ENCODE assay signal across 13 cellular contexts in the genomic region with DNA sequence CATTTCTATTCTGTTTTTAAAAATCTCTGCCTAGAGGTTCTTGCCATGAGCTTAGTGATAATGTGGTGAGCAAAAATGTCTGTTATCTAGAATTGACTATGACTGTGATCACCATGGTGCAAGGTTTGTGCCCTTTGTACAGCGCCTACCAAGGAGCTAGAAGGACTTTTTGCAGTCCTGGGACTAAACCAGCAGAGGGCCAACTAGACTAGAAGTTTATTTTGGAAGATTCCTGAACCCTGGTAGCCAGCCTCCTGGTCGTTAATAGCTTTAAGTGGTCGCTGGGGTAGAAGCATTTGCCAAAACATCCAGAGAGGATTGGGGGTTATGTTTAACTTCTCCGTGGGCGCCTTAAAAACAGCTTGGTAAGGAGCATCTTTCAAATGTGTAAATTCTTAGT. TPM values are rescaled to one million over a fixed set of nuclear protein-coding genes. Genes with fewer than 3 reads are reported as not detected.
DNase-seq lines count a peak whose midpoint lies in the region; ATAC-seq, FAIRE-seq and TF ChIP-seq lines count a peak whose summit lies in the region.
"Had no signal": no experiment of that assay in that cellular context is flagged by ENCODE, and none has a peak within 500 bp of the region (broad histone marks: within the 10 kb centered on the region; RNA-seq: fewer than 3 reads in every experiment).

No MANE protein-coding gene starts in this region.

- intact Hi-C loops in head of caudate nucleus (cut with DNase I) = no loop called here

- no peak overlapping the region for H3K4me3 ChIP-seq in LNCaP clone FGC (ENCODE audit: low read depth, low read length)
- H3K4me3 ChIP-seq in bronchial epithelial cell (ENCODE audit: low read depth, low read length) = no peak overlapping the region

- DNase-seq in GM03348 (ENCODE audit: low spot score) = peak; percentile 73
- DNase-seq in LNCaP clone FGC (ENCODE audit: low read depth) = no peak
- peak; percentile 37 for DNase-seq in bronchial epithelial cell (ENCODE audit: low read depth)
- no peak for DNase-seq in NCI-H1417 treated with DMSO at 0.1 percent for 48 hours (lab: John Stamatoyannopoulos, UW)
- no peak for DNase-seq in head of caudate nucleus
- no peak for DNase-seq in DMS79 (lab: John Stamatoyannopoulos, UW)
- DNase-seq: cortex of kidney, immature natural killer cell, Karpas-422, posterior cingulate gyrus, SHP77 treated with DMSO at 0.1 percent for 48 hours had no signal

- peaks cover 19% of the 10 kb centered on the region for H3K4me1 Mint-ChIP-seq in nephron

- no peaks in the 10 kb centered on the region for H3K9me3 Mint-ChIP-seq in nephron
- H3K9me3 Mint-ChIP-seq: immature natural killer cell had no signal

- H3K27ac Mint-ChIP-seq in nephron = no peak overlapping the region
- H3K27ac Mint-ChIP-seq: immature natural killer cell had no signal

- H3K27me3 Mint-ChIP-seq in nephron (ENCODE audit: low read depth) = no peaks in the 10 kb centered on the region

- no peaks in the 10 kb centered on the region for H3K36me3 ChIP-seq in bronchial epithelial cell (ENCODE audit: control insufficient read depth, insufficient read depth, low read length)

- no peak for ATAC-seq in GM19351 (IDR thresholded peaks at IDR 0.05; ENCODE audit: unreplicated experiment)

- H3K27me3 ChIP-seq in bronchial epithelial cell (ENCODE audit: control insufficient read depth, insufficient read depth, low read length) = no peaks in the 10 kb centered on the region

- H3K36me3 Mint-ChIP-seq in nephron (ENCODE audit: low read depth) = no peaks in the 10 kb centered on the region
- H3K36me3 Mint-ChIP-seq: immature natural killer cell had no signal

- H3K4me3 Mint-ChIP-seq in nephron = no peak overlapping the region
- H3K4me3 Mint-ChIP-seq: immature natural killer cell had no signal

- FAIRE-seq in bronchial epithelial cell (lab: Jason Lieb, UNC) = no peak

- TF ChIP-seq CTCF in LNCaP clone FGC (IDR thresholded peaks at IDR 0.05; ENCODE audit: control insufficient read depth, extremely low read depth, insufficient read depth) (peak; percentile 54), bronchial epithelial cell (IDR thresholded peaks at IDR 0.05; ENCODE audit: insufficient read depth, low read length, severe bottlenecking) (peak; percentile 50), nephron (IDR thresholded peaks at IDR 0.05; ENCODE audit: unreplicated experiment in 3 of 3) (peak; percentile 28 to 38 (median 28))

RNA-seq across cellular contexts. Expression of gene SCG5, which starts 7.8 kb away (rescaled TPM):
- 3.7 and 11.8 TPM in 2 replicates for total RNA-seq in bronchial epithelial cell

RNA-seq across cellular contexts. Expression of gene ARHGAP11A, which starts 34.0 kb away (rescaled TPM):
- total RNA-seq in bronchial epithelial cell = 1.1 and 1.2 TPM in 2 replicates

RNA-seq across cellular contexts. Expression of gene GOLGA8N, which starts 56.1 kb away (rescaled TPM):
- 1.6 and 5.2 TPM in 2 replicates for total RNA-seq in bronchial epithelial cell

Comparison
In these comparisons a context has a peak if more than half of its experiments do, and no peak if none do; other contexts are left out.
1. DNase-seq: peak in GM03348 (single experiment) and bronchial epithelial cell (single experiment); none in LNCaP clone FGC (single experiment), NCI-H1417 treated with DMSO at 0.1 percent for 48 hours (single experiment), head of caudate nucleus (0 of 42) and DMS79 (single experiment).
2. Peak in every context shown above with its lines, with median percentiles within 50 percentile points of each other: CTCF ChIP-seq.